In the genomic region with DNA sequence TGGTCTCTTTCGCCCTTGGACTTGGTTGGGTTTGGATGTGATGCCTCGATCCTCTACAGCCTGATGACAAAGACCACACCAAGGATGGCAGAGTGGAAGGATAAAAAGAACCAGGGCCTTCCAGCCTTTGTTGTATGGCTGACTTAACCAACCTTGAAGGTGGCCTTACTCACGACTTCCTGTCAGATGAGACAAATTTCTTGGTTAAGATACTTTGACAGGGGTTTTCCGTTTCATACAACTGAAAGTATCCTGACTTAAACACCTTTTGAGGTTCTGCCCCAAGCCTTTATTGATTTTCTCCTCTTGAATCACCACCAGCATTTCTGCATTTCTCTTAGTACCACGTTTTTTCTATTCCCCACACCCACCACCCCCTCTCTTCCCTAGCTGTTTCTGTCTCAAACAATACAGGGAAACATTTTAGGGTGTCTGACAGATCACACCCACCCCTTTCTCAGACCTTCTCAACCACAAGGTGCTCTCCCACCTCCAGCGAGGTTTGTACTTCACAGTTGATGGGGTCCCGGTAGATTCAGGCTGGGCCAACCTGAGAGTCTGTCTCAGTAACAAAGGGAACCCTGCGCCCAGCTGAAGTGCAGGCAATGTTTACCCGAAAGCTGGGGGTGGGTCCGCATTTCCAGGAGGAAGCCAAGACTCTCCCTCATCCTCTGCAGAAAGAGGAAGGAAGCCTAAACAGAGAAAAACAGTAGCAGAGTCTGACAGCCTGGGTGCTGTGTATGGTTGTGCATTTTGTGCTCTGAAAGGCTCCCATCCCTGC, we compare ENCODE assay signal across 8 cellular contexts. TPM values are rescaled to one million over a fixed set of nuclear protein-coding genes. Genes with fewer than 3 reads are reported as not detected.
DNase-seq lines count a peak whose midpoint lies in the region; ATAC-seq and TF ChIP-seq lines count a peak whose summit lies in the region.

No MANE protein-coding gene starts in this region.

- intact Hi-C loops in sigmoid colon (cut with DNase I): no loop called here

- 47 to 78% methylated on average over 10 of the region's 10 CpGs for WGBS in sigmoid colon, 2 donors

- H3K4me3 ChIP-seq in sigmoid colon: no peak overlapping the region

- no peak for TF ChIP-seq POLR2A in sigmoid colon (IDR thresholded peaks at IDR 0.05)

- H3K36me3 ChIP-seq in sigmoid colon: no peaks in the 10 kb centered on the region

- H3K9me3 ChIP-seq in sigmoid colon: no peaks in the 10 kb centered on the region

- peaks cover 0 to 19% (median 7%) of the 10 kb centered on the region in 4 donors for H3K4me1 ChIP-seq in sigmoid colon

- DNase-seq in T follicular helper cell (ENCODE audit: low read depth) (peak; percentile 28), NCI-H1105 treated with DMSO at 0.1 percent for 48 hours (lab: John Stamatoyannopoulos, UW) (no peak), sigmoid colon (no peak), GM19240 (ENCODE audit: insufficient read length, low spot score) (no peak)
- DNase-seq in activated naive CD8-positive, alpha-beta T cell treated with anti-CD3 and anti-CD28 coated beads, Interleukin-2, amount 50 U/mL, for 16 hours (ENCODE audit: low read depth, low spot score): peak; percentile 48
- DNase-seq in stimulated activated CD4-positive, alpha-beta T cell treated with anti-CD3 and anti-CD28 coated beads, TNF-alpha, amount 100 ng/mL, for 24 hours (ENCODE audit: low read depth in 3 of 3): peak; percentile 54 to 68 (median 63)

- TF ChIP-seq CTCF in sigmoid colon (IDR thresholded peaks at IDR 0.05): no peak

- H3K27me3 ChIP-seq in sigmoid colon: no peaks in the 10 kb centered on the region

- peak; percentile 76 for ATAC-seq in GM18517 (IDR thresholded peaks at IDR 0.05; ENCODE audit: unreplicated experiment)
- peak; percentile 80 for ATAC-seq in HG02840 (IDR thresholded peaks at IDR 0.05; ENCODE audit: low FRiP score, unreplicated experiment)

- H3K27ac ChIP-seq in sigmoid colon: no peak overlapping the region

- no peak for TF ChIP-seq EP300 in sigmoid colon (IDR thresholded peaks at IDR 0.05)

RNA-seq across cellular contexts. Expression of gene TSPAN5, which starts 5.0 kb away (rescaled TPM):
- 10 to 100 TPM; 11.2 to 18.6 (median 13.5) TPM for total RNA-seq in sigmoid colon
- polyA plus RNA-seq in sigmoid colon: 1 to 10 TPM; 1.2 to 4.4 (median 1.8) TPM

Comparison
In these comparisons a context has a peak if more than half of its experiments do, and no peak if none do; other contexts are left out.
1. DNase-seq: peak in T follicular helper cell (single experiment), activated naive CD8-positive, alpha-beta T cell treated with anti-CD3 and anti-CD28 coated beads, Interleukin-2, amount 50 U/mL, for 16 hours (single experiment) and stimulated activated CD4-positive, alpha-beta T cell treated with anti-CD3 and anti-CD28 coated beads, TNF-alpha, amount 100 ng/mL, for 24 hours (3 of 3); none in NCI-H1105 treated with DMSO at 0.1 percent for 48 hours (single experiment), sigmoid colon (single experiment) and GM19240 (single experiment).